ENCODE assay signal across 18 cellular contexts in genomic region chrX:39950035-39950688, GRCh38.
DNase-seq lines count a peak whose midpoint lies in the region; ATAC-seq and TF ChIP-seq lines count a peak whose summit lies in the region.
"Had no signal": no experiment of that assay in that cellular context is flagged by ENCODE, and none has a peak within 500 bp of the region (broad histone marks: within the 10 kb centered on the region; RNA-seq: fewer than 3 reads in every experiment).

No MANE protein-coding gene starts in this region.

- no peak overlapping the region for H2AFZ ChIP-seq in MM.1S (ENCODE audit: low read length)

- TF ChIP-seq CTCF in AG10803 (conservative IDR thresholded peaks at IDR 0.05; ENCODE audit: low read length) (no peak), RWPE2 (IDR thresholded peaks at IDR 0.05; ENCODE audit: poor library complexity, severe bottlenecking) (no peak), fibroblast of mammary gland (conservative IDR thresholded peaks at IDR 0.05; ENCODE audit: control insufficient read depth, insufficient read depth, low read depth, low read length) (no peak), MM.1S (IDR thresholded peaks at IDR 0.05; ENCODE audit: low read length) (no peak)

- no peak overlapping the region for H3K27ac ChIP-seq in RWPE2 (ENCODE audit: poor library complexity, severe bottlenecking)
- no peak overlapping the region for H3K27ac ChIP-seq in MM.1S (ENCODE audit: low read length)
- H3K27ac ChIP-seq: gastrocnemius medialis, left lung, SK-N-MC, vagina had no signal

- H3K9me2 ChIP-seq in MM.1S (replicated peaks; ENCODE audit: insufficient read depth, low read length): no peaks in the 10 kb centered on the region

- peaks cover 18% of the 10 kb centered on the region for H3K4me1 ChIP-seq in RWPE2 (ENCODE audit: insufficient read depth, poor library complexity, severe bottlenecking)
- no peaks in the 10 kb centered on the region for H3K4me1 ChIP-seq in MM.1S (ENCODE audit: low read length)
- H3K4me1 ChIP-seq: gastrocnemius medialis, left lung, vagina had no signal

- H3K9ac ChIP-seq in MM.1S (ENCODE audit: low read length): no peak overlapping the region

- CTCF ChIA-PET in HEK293T (lab: Yijun Ruan, JAX): no interaction called here

- no peaks in the 10 kb centered on the region for H3F3A ChIP-seq in MM.1S (ENCODE audit: insufficient read depth, low read length)

- H3K27me3 ChIP-seq in RWPE2 (ENCODE audit: insufficient read depth, poor library complexity, severe bottlenecking) (no peaks in the 10 kb centered on the region), MM.1S (replicated peaks; ENCODE audit: insufficient read depth, low read length) (no peaks in the 10 kb centered on the region)
- H3K27me3 ChIP-seq: gastrocnemius medialis, left lung, vagina had no signal

- H3K4me3 ChIP-seq in AG10803 (ENCODE audit: low read length): no peak overlapping the region
- no peak overlapping the region for H3K4me3 ChIP-seq in RWPE2 (ENCODE audit: severe bottlenecking)
- no peak overlapping the region for H3K4me3 ChIP-seq in fibroblast of mammary gland (ENCODE audit: control insufficient read depth, low read depth, low read length)
- no peak overlapping the region for H3K4me3 ChIP-seq in MM.1S (ENCODE audit: low read length)
- H3K4me3 ChIP-seq: gastrocnemius medialis, left lung, SK-N-MC, vagina had no signal

- H4K20me1 ChIP-seq in MM.1S (ENCODE audit: insufficient read depth, low read length): no peaks in the 10 kb centered on the region

- peak; percentile 19; the same call in 1 of the 3 replicates for ATAC-seq in RWPE2 (ENCODE audit: low read depth)
- ATAC-seq: gastrocnemius medialis, left lung had no signal

- H3K9me3 ChIP-seq in RWPE2 (ENCODE audit: severe bottlenecking) (no peaks in the 10 kb centered on the region), MM.1S (replicated peaks; ENCODE audit: insufficient read depth, low read length) (no peaks in the 10 kb centered on the region)
- H3K9me3 ChIP-seq: gastrocnemius medialis, left lung, vagina had no signal

- H3K36me3 ChIP-seq in RWPE2 (ENCODE audit: low read depth) (no peaks in the 10 kb centered on the region), MM.1S (replicated peaks; ENCODE audit: insufficient read depth, low read length) (no peaks in the 10 kb centered on the region)
- H3K36me3 ChIP-seq: gastrocnemius medialis, left lung, vagina had no signal

- POLR2A ChIA-PET in HEK293T (lab: Yijun Ruan, JAX): no interaction called here

- no peaks in the 10 kb centered on the region for H3K79me2 ChIP-seq in MM.1S (ENCODE audit: low read length)

- no peak overlapping the region for H3K4me2 ChIP-seq in MM.1S (ENCODE audit: low read depth, low read length)

- DNase-seq in AG10803 (ENCODE audit: low read depth) (peak; percentile 23), HEK293T (ENCODE audit: extremely low spot score) (no peak), RWPE2 (ENCODE audit: low spot score) (no peak), fibroblast of mammary gland (ENCODE audit: low read depth) (peak; percentile 23), T1000 (lab: John Stamatoyannopoulos, UW) (no peak), MM.1S (no peak), DMS79 (lab: John Stamatoyannopoulos, UW) (no peak), T-helper 2 cell (no peak)
- DNase-seq: activated T-cell treated with anti-CD3 and anti-CD28 coated beads, Interleukin-2, amount 50 U/mL, for 24 hours; COR-L47; gastrocnemius medialis; GDM1; left lung; NCI-H187 treated with DMSO at 0.1 percent for 48 hours; stimulated activated CD4-positive, alpha-beta T cell treated with anti-CD3 and anti-CD28 coated beads, Interleukin-2, amount 100 ng/mL, for 48 hours; substantia nigra had no signal

TF ChIP-seq in HEK293T, 16 proteins besides CTCF, POLR2A, EP300 and RAD21:
- TF ChIP-seq FOXA1 (IDR thresholded peaks at IDR 0.05) (no peak), L3MBTL2 (conservative IDR thresholded peaks at IDR 0.05) (peak; percentile 49; the same call in 1 of the 2 replicates)

Comparison
In these comparisons a context has a peak if more than half of its experiments do, and no peak if none do; other contexts are left out.
1. DNase-seq: peak in AG10803 (single experiment) and fibroblast of mammary gland (single experiment); none in HEK293T (single experiment), RWPE2 (single experiment), T1000 (single experiment), MM.1S (single experiment), DMS79 (single experiment) and T-helper 2 cell (0 of 5).